In genomic region chr15:92495468-92495867, GRCh38 we compare ENCODE assay signal across 20 cellular contexts.
"Had no signal": no experiment of that assay in that cellular context is flagged by ENCODE, and none has a peak within 500 bp of the region (broad histone marks: within the 10 kb centered on the region; RNA-seq: fewer than 3 reads in every experiment).

No MANE protein-coding gene starts in this region.

- H3K4me3 ChIP-seq: cardiac muscle cell, hepatocyte, lower lobe of right lung, mucosa of descending colon, ovary, psoas muscle, right atrium auricular region, thyroid gland had no signal

- H3K4me2 ChIP-seq: hepatocyte had no signal

- DNase-seq: activated CD4-positive, alpha-beta T cell treated with anti-CD3 and anti-CD28 coated beads for 1 hour; activated CD8-positive, alpha-beta memory T cell treated with anti-CD3 and anti-CD28 coated beads for 24 hours; activated CD8-positive, alpha-beta memory T cell treated with anti-CD3 and anti-CD28 coated beads, Interleukin-2, amount 50 U/mL, for 4 hours; activated naive CD4-positive, alpha-beta T cell; activated T-cell treated with anti-CD3 and anti-CD28 coated beads, Interleukin-2, amount 50 U/mL, for 4 hours; immature natural killer cell; lower lobe of right lung; mesendoderm; mucosa of descending colon; naive thymus-derived CD4-positive, alpha-beta T cell; ovary; psoas muscle; stimulated activated CD4-positive, alpha-beta T cell treated with anti-CD3 and anti-CD28 coated beads, Interleukin-4, amount 100 ng/mL, for 24 hours; stimulated activated naive CD8-positive, alpha-beta T cell treated with anti-CD3 and anti-CD28 coated beads, Interleukin-15, Interleukin-2, amounts not matched to agents 100 U/mL and 50 U/mL, for 24 hours; thyroid gland had no signal

- H3K27ac ChIP-seq: cardiac muscle cell, hepatocyte, lower lobe of right lung, neutrophil, ovary, psoas muscle, right atrium auricular region, thyroid gland had no signal

- H3K4me1 ChIP-seq: lower lobe of right lung, psoas muscle, right atrium auricular region, thyroid gland had no signal

- H2AFZ ChIP-seq: hepatocyte had no signal

- H3K79me2 ChIP-seq: hepatocyte had no signal

- H3K36me3 ChIP-seq: cardiac muscle cell, lower lobe of right lung, neutrophil, ovary, right atrium auricular region, thyroid gland had no signal

- H3K27me3 ChIP-seq: cardiac muscle cell, neutrophil, ovary, right atrium auricular region, thyroid gland had no signal

- H3K9me3 ChIP-seq: lower lobe of right lung, mucosa of descending colon, neutrophil, ovary, psoas muscle, thyroid gland had no signal

- ATAC-seq: activated T-cell treated with anti-CD3 and anti-CD28 coated beads, Interleukin-2, amount 50 U/mL, for 4 hours; left lobe of liver; lower lobe of right lung; mucosa of descending colon; naive thymus-derived CD4-positive, alpha-beta T cell; psoas muscle; stimulated activated naive CD8-positive, alpha-beta T cell treated with anti-CD3 and anti-CD28 coated beads, Interleukin-15, Interleukin-2, amounts not matched to agents 100 U/mL and 50 U/mL, for 24 hours had no signal
